ENCODE assay signal across 2 cellular contexts in the genomic region with DNA sequence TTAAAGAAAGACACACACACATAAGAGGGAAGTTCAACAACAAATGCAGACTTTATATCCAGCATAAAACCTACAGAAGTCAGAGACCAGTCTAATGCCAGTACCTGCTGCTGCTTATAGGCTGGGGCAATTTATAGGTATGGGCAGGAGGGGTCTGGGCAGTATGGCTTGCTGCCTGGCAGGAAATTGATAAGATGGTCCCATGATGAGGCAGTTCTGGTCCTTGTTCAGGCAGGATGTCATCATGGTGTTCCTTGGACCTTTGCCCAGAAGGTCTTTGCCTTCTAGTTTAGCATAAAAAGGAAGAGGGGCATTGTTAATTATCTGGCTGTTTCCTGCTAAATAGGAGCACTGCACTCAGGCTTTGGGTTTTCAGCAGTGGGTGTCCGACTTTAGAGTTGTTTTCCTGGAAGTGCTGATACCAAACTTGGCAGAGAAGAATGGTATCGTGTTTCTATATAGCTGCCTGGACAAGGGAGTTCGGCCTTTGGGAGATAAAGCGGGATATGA.
A peak's percentile ranks its signal among the peaks of the same experiment; 100 is the strongest.
TF ChIP-seq lines count a peak whose summit lies in the region.

No MANE protein-coding gene starts in this region.

TF ChIP-seq in liver, 16 proteins besides CTCF, POLR2A, EP300 and RAD21:
- TF ChIP-seq JUND (IDR thresholded peaks at IDR 0.05) (no peak), NR2F2 (IDR thresholded peaks at IDR 0.05) (peak; percentile 33)

TF ChIP-seq in HepG2, 621 proteins besides CTCF, POLR2A, EP300 and RAD21:
- TF ChIP-seq ZSCAN12 (CRISPR knock-in tag; IDR thresholded peaks at IDR 0.05) (no peak), FOXC1 (CRISPR knock-in tag; IDR thresholded peaks at IDR 0.05; ENCODE audit: borderline replicate concordance) (no peak)
- TF ChIP-seq, protein P1, sequence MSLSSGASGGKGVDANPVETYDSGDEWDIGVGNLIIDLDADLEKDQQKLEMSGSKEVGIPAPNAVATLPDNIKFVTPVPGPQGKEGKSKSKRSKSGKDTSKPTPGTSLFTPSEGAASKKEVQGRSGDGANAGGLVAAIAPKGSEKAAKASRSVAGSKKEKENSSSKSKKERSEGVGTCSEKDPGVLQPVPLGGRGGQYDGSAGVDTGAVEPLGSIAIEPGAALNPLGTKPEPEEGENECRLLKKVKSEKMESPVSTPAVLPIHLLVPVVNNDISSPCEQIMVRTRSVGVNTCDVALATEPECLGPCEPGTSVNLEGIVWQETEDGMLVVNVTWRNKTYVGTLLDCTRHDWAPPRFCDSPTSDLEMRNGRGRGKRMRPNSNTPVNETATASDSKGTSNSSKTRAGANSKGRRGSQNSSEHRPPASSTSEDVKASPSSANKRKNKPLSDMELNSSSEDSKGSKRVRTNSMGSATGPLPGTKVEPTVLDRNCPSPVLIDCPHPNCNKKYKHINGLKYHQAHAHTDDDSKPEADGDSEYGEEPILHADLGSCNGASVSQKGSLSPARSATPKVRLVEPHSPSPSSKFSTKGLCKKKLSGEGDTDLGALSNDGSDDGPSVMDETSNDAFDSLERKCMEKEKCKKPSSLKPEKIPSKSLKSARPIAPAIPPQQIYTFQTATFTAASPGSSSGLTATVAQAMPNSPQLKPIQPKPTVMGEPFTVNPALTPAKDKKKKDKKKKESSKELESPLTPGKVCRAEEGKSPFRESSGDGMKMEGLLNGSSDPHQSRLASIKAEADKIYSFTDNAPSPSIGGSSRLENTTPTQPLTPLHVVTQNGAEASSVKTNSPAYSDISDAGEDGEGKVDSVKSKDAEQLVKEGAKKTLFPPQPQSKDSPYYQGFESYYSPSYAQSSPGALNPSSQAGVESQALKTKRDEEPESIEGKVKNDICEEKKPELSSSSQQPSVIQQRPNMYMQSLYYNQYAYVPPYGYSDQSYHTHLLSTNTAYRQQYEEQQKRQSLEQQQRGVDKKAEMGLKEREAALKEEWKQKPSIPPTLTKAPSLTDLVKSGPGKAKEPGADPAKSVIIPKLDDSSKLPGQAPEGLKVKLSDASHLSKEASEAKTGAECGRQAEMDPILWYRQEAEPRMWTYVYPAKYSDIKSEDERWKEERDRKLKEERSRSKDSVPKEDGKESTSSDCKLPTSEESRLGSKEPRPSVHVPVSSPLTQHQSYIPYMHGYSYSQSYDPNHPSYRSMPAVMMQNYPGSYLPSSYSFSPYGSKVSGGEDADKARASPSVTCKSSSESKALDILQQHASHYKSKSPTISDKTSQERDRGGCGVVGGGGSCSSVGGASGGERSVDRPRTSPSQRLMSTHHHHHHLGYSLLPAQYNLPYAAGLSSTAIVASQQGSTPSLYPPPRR (CRISPR knock-in tag; IDR thresholded peaks at IDR 0.05; ENCODE audit: borderline replicate concordance): no peak
